ENCODE assay signal across 9 cellular contexts in the genomic region with DNA sequence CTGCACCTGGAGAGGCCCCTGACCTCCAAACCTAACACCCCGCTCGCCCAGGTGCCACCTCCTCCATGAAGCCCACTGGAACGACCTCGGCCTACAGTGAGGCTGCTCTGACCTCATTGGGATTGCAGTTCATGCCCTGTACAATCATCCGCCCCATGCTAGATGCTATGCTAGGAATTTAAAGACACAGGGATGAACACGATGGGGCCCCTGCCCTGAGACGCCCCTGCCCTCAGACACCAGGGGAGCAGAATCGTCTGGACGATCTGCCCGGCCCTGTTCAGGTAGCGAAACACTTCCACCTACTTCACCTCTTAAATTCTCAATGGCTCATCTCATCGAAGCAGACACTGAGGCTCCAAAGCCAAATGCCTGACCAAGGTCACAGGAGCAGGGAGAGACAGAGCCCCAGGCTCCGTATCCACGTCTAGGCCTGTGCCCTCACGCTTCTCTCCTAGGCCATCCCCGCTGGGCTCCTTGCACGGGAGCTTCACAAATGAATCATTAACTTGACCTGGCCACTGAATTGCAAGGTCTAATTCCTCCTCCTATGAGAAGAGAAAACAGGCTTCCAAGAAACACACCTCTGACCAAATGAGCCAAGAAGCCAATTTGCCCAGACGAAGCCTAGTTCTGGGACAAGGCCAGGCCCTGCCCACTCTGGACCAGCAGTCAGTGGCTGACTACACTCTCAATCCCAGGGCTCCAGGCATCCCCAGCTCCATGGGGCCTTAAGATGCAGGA. TPM values are rescaled to one million over a fixed set of nuclear protein-coding genes. Genes with fewer than 3 reads are reported as not detected.
A peak's percentile ranks its signal among the peaks of the same experiment; 100 is the strongest.
DNase-seq lines count a peak whose midpoint lies in the region; ATAC-seq and TF ChIP-seq lines count a peak whose summit lies in the region.
"Had no signal": no experiment of that assay in that cellular context is flagged by ENCODE, and none has a peak within 500 bp of the region (broad histone marks: within the 10 kb centered on the region; RNA-seq: fewer than 3 reads in every experiment).

No MANE protein-coding gene starts in this region.

- no peak for ATAC-seq in GM19035 (IDR thresholded peaks at IDR 0.05; ENCODE audit: unreplicated experiment)
- no peak for ATAC-seq in HG03139 (IDR thresholded peaks at IDR 0.05; ENCODE audit: unreplicated experiment)

- no peaks in the 10 kb centered on the region for H4K20me1 ChIP-seq in osteoblast (ENCODE audit: insufficient read depth, low read length)

- DNase-seq in ELF-1 (ENCODE audit: low read depth, low spot score) = peak; percentile 44
- peak; percentile 73 for DNase-seq in MG63
- DNase-seq in osteoblast (ENCODE audit: insufficient read length, low spot score, missing footprints) = peak; percentile 89
- no peak for DNase-seq in epidermal melanocyte (ENCODE audit: insufficient read length, low spot score)
- DNase-seq in CD1c-positive myeloid dendritic cell (ENCODE audit: extremely low spot score) = no peak
- DNase-seq: activated gamma-delta T cell treated with Interleukin-2 at 50 U/mL for 16 hours had no signal

- TF ChIP-seq CTCF in osteoblast (IDR thresholded peaks at IDR 0.05; ENCODE audit: extremely low read depth, low read depth, low read length) = no peak

- H3K9me3 ChIP-seq in MG63 (peaks cover 5% of the 10 kb centered on the region; the same call in 1 of the 2 replicates), duodenal mucosa (ENCODE audit: control insufficient read depth in 1 of 2, low read length in 2 of 2) (peaks cover 0 to 3% of the 10 kb centered on the region in 2 donors), osteoblast (ENCODE audit: low read depth, low read length) (peaks cover 7% of the 10 kb centered on the region)

- peak overlapping the region; percentile 75 for H2AFZ ChIP-seq in osteoblast (ENCODE audit: low read length)

- H3K4me1 ChIP-seq in duodenal mucosa (ENCODE audit: control insufficient read depth in 1 of 2, insufficient read depth in 2 of 2, low read length in 2 of 2) (peaks cover 19 to 22% of the 10 kb centered on the region in 2 donors), osteoblast (ENCODE audit: insufficient read depth, low read length) (peaks cover 18% of the 10 kb centered on the region)

- H3K27me3 ChIP-seq in MG63 = no peaks in the 10 kb centered on the region
- no peaks in the 10 kb centered on the region for H3K27me3 ChIP-seq in duodenal mucosa (ENCODE audit: control insufficient read depth in 1 of 2, insufficient read depth in 2 of 2, low read length in 2 of 2)
- H3K27me3 ChIP-seq in osteoblast (ENCODE audit: insufficient read depth, low read length) = no peaks in the 10 kb centered on the region

- peak overlapping the region; percentile 7 to 38 for H3K9ac ChIP-seq in duodenal mucosa (ENCODE audit: low read depth in 1 of 2, low read length in 2 of 2)

- H3K79me2 ChIP-seq in osteoblast (ENCODE audit: insufficient read depth, low read length) = peaks cover 3% of the 10 kb centered on the region

- H3K4me3 ChIP-seq in MG63 (no peak overlapping the region), duodenal mucosa (ENCODE audit: low read depth in 1 of 2, low read length in 2 of 2) (no peak overlapping the region), osteoblast (ENCODE audit: insufficient read depth, low read length) (peak overlapping the region; percentile 27)

- H3K27ac ChIP-seq in duodenal mucosa (ENCODE audit: low read depth, low read length) (no peak overlapping the region), osteoblast (ENCODE audit: low read depth, low read length) (peak overlapping the region; percentile 94)

- H3K4me2 ChIP-seq in osteoblast (ENCODE audit: insufficient read depth, low read length) = peak overlapping the region; percentile 73

- H3K36me3 ChIP-seq in MG63 = no peaks in the 10 kb centered on the region
- H3K36me3 ChIP-seq in duodenal mucosa (ENCODE audit: control insufficient read depth in 1 of 2, insufficient read depth in 2 of 2, low read length in 2 of 2) = no peaks in the 10 kb centered on the region
- H3K36me3 ChIP-seq in osteoblast (ENCODE audit: insufficient read depth, low read length) = no peaks in the 10 kb centered on the region

RNA-seq across cellular contexts. Expression of gene SCARB1, which starts 35.2 kb away (rescaled TPM):
- total RNA-seq in MG63 (2014; rRNA removed; shearing (Covaris generic); ENCODE audit: low replicate concordance) = 35.4 and 66.8 TPM in 2 replicates
- 9.4 and 10.9 TPM in 2 replicates for total RNA-seq in osteoblast

Comparison
In these comparisons a context has a peak if more than half of its experiments do, and no peak if none do; other contexts are left out.
1. DNase-seq: peak in ELF-1 (single experiment), MG63 (single experiment) and osteoblast (single experiment); none in epidermal melanocyte (single experiment) and CD1c-positive myeloid dendritic cell (single experiment).